ENCODE assay signal across 10 cellular contexts in the genomic region with DNA sequence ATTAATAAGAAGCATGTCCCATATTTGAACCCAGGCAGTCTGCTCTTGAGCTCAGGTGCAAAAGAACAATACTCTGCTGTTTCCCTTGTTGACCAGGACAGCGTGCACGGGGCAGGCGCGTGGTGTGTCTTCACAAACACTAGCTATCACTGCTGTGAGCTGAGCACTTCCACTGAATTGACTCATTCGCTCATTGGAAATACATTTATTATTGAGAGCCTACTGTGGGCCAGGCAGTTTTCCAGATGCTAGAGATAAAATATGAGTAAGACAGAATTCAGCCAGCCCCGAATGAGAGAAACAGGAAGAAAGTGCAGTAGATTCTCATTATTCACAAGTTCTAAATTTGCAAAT. TPM values are rescaled to one million over a fixed set of nuclear protein-coding genes. Genes with fewer than 3 reads are reported as not detected.
A peak's percentile ranks its signal among the peaks of the same experiment; 100 is the strongest.
DNase-seq lines count a peak whose midpoint lies in the region; ATAC-seq and TF ChIP-seq lines count a peak whose summit lies in the region.
"Had no signal": no experiment of that assay in that cellular context is flagged by ENCODE, and none has a peak within 500 bp of the region (broad histone marks: within the 10 kb centered on the region; RNA-seq: fewer than 3 reads in every experiment).

No MANE protein-coding gene starts in this region.

- DNase-seq in GM12865 (ENCODE audit: low read depth): no peak
- no peak for DNase-seq in RWPE2 (ENCODE audit: low spot score)
- peak; percentile 82 for DNase-seq in fibroblast of mammary gland (ENCODE audit: low read depth)
- DNase-seq in sigmoid colon: peak; percentile 62
- DNase-seq in Kasumi-1 (lab: John Stamatoyannopoulos, UW): no peak
- DNase-seq: activated naive CD4-positive, alpha-beta T cell treated with anti-CD3 and anti-CD28 coated beads for 36 hours; NCI-H526 treated with DMSO at 0.1 percent for 48 hours had no signal

- H3K27me3 ChIP-seq in RWPE2 (ENCODE audit: insufficient read depth, poor library complexity, severe bottlenecking) (no peaks in the 10 kb centered on the region), sigmoid colon (no peaks in the 10 kb centered on the region)

- peak overlapping the region; percentile 90 for H3K4me3 ChIP-seq in GM12865 (ENCODE audit: low read depth, low read length)
- H3K4me3 ChIP-seq in RWPE2 (ENCODE audit: severe bottlenecking): no peak overlapping the region
- H3K4me3 ChIP-seq in fibroblast of mammary gland (ENCODE audit: control insufficient read depth, low read depth, low read length): no peak overlapping the region
- H3K4me3 ChIP-seq in sigmoid colon: peak overlapping the region in 1 of 4 donors; percentile 64

- H3K36me3 ChIP-seq in RWPE2 (ENCODE audit: low read depth) (no peaks in the 10 kb centered on the region), sigmoid colon (no peaks in the 10 kb centered on the region)

- ATAC-seq in RWPE2 (ENCODE audit: low read depth): no peak
- ATAC-seq in GM18519 (IDR thresholded peaks at IDR 0.05; ENCODE audit: low FRiP score, unreplicated experiment): no peak
- no peak for ATAC-seq in HG02642 (IDR thresholded peaks at IDR 0.05; ENCODE audit: poor library complexity, unreplicated experiment)
- no peak for ATAC-seq in GM18868 (IDR thresholded peaks at IDR 0.05; ENCODE audit: unreplicated experiment)

- no peaks in the 10 kb centered on the region for H3K9me3 ChIP-seq in RWPE2 (ENCODE audit: severe bottlenecking)
- no peaks in the 10 kb centered on the region for H3K9me3 ChIP-seq in sigmoid colon

- WGBS in sigmoid colon, 2 donors: 61 to 76% methylated on average over 6 of the region's 6 CpGs

- TF ChIP-seq POLR2A in sigmoid colon (IDR thresholded peaks at IDR 0.05): no peak

- H3K4me1 ChIP-seq in RWPE2 (ENCODE audit: insufficient read depth, poor library complexity, severe bottlenecking) (peaks cover 21% of the 10 kb centered on the region), sigmoid colon (peaks cover 0 to 52% (median 46%) of the 10 kb centered on the region in 4 donors)

- intact Hi-C loops in sigmoid colon (cut with DNase I): loop anchor here (5.0 kb wide), 1 partner anchor 446 kb away; the partner anchor contains the start of gene AKTIP

- TF ChIP-seq CTCF in GM12865 (IDR thresholded peaks at IDR 0.05; ENCODE audit: insufficient read depth, low read depth, low read length, missing control alignments): no peak
- no peak for TF ChIP-seq CTCF in RWPE2 (IDR thresholded peaks at IDR 0.05; ENCODE audit: poor library complexity, severe bottlenecking)
- no peak for TF ChIP-seq CTCF in fibroblast of mammary gland (conservative IDR thresholded peaks at IDR 0.05; ENCODE audit: control insufficient read depth, insufficient read depth, low read depth, low read length)
- TF ChIP-seq CTCF in sigmoid colon (IDR thresholded peaks at IDR 0.05): no peak

- H3K27ac ChIP-seq in RWPE2 (ENCODE audit: poor library complexity, severe bottlenecking) (peak overlapping the region; percentile 93), sigmoid colon (peak overlapping the region; percentile 84 to 92 (median 90))

- TF ChIP-seq EP300 in sigmoid colon (IDR thresholded peaks at IDR 0.05): no peak

RNA-seq across cellular contexts. Expression of gene CHD9, which starts 1.7 kb away (rescaled TPM):
- total RNA-seq in sigmoid colon: 10 to 100 TPM; 55.5 to 88.5 (median 85.5) TPM
- polyA plus RNA-seq in sigmoid colon: 10 to 100 TPM; 13.8 to 20.1 (median 15.2) TPM

RNA-seq across cellular contexts. Expression of gene CHD9NB, which starts 3.8 kb away (rescaled TPM):
- total RNA-seq in sigmoid colon: under 1 TPM in 2 of 4 donors, not detected in 2; 0.55 to 0.71 TPM
- 1 to 10 TPM; 4.6 to 9.5 (median 6.6) TPM for polyA plus RNA-seq in sigmoid colon

Comparison
In these comparisons a context has a peak if more than half of its experiments do, and no peak if none do; other contexts are left out.
1. DNase-seq: peak in fibroblast of mammary gland (single experiment) and sigmoid colon (single experiment); none in GM12865 (single experiment), RWPE2 (single experiment) and Kasumi-1 (0 of 2).